ENCODE assay signal across 1 cellular context in genomic region chr7:149028346-149029109, GRCh38.
TF ChIP-seq lines count a peak whose summit lies in the region.

PDIA4 (minus strand) TSS chr7:149028505; CDS start chr7:149028408, 97 bp downstream.

TF ChIP-seq in WTC11, 78 proteins besides CTCF, POLR2A, EP300 and RAD21 (continued from another document and continues in another):
- TF ChIP-seq CREM (CRISPR knock-in tag; IDR thresholded peaks at IDR 0.05): peak; percentile 77; the same call in 1 of the 2 replicates
- no peak for TF ChIP-seq NFE2L1 (CRISPR knock-in tag; IDR thresholded peaks at IDR 0.05)
- TF ChIP-seq ZSCAN18 (CRISPR knock-in tag; IDR thresholded peaks at IDR 0.05): no peak
- TF ChIP-seq GABPB1 (CRISPR knock-in tag; IDR thresholded peaks at IDR 0.05): 0 out of 2 replicates have a peak, but pooled peaks have one; percentile 28
- TF ChIP-seq JAZF1 (CRISPR knock-in tag; IDR thresholded peaks at IDR 0.05): no peak
- TF ChIP-seq MXD4 (CRISPR knock-in tag; IDR thresholded peaks at IDR 0.05; ENCODE audit: borderline replicate concordance): no peak
- no peak for TF ChIP-seq EMX1 (CRISPR knock-in tag; IDR thresholded peaks at IDR 0.05)
- no peak for TF ChIP-seq TP53 (CRISPR knock-in tag; IDR thresholded peaks at IDR 0.05)
- TF ChIP-seq USF2 (CRISPR knock-in tag; IDR thresholded peaks at IDR 0.05): peak; percentile 79
- TF ChIP-seq ZNF423 (CRISPR knock-in tag; IDR thresholded peaks at IDR 0.05): no peak
- no peak for TF ChIP-seq STAT6 (CRISPR knock-in tag; conservative IDR thresholded peaks at IDR 0.05; ENCODE audit: low read depth)
- no peak for TF ChIP-seq ATF1 (CRISPR knock-in tag; IDR thresholded peaks at IDR 0.05)
- TF ChIP-seq ATF2 (CRISPR knock-in tag; IDR thresholded peaks at IDR 0.05; ENCODE audit: borderline replicate concordance, low read depth): 0 out of 2 replicates have a peak, but pooled peaks have one; percentile 9
- no peak for TF ChIP-seq E2F4 (CRISPR knock-in tag; IDR thresholded peaks at IDR 0.05; ENCODE audit: borderline replicate concordance, low read depth)
- TF ChIP-seq FOXK1 (CRISPR knock-in tag; IDR thresholded peaks at IDR 0.05): no peak; the same call in none of the 2 replicates
- TF ChIP-seq ARID4B (CRISPR knock-in tag; IDR thresholded peaks at IDR 0.05; ENCODE audit: borderline replicate concordance): peak; percentile 84; the same call in 1 of the 2 replicates
- no peak for TF ChIP-seq SOX15 (CRISPR knock-in tag; IDR thresholded peaks at IDR 0.05)
- peak; percentile 96; the same call in 1 of the 2 replicates for TF ChIP-seq HMGXB4 (CRISPR knock-in tag; IDR thresholded peaks at IDR 0.05)
- TF ChIP-seq MLX (CRISPR knock-in tag; IDR thresholded peaks at IDR 0.05): no peak
- TF ChIP-seq USF1 (CRISPR knock-in tag; IDR thresholded peaks at IDR 0.05): peak; percentile 80
- TF ChIP-seq ATF6 (CRISPR knock-in tag; IDR thresholded peaks at IDR 0.05): no peak
- no peak for TF ChIP-seq NR3C1 (CRISPR knock-in tag; conservative IDR thresholded peaks at IDR 0.05; ENCODE audit: low read depth)
- TF ChIP-seq GTF2I (CRISPR knock-in tag; conservative IDR thresholded peaks at IDR 0.05): no peak
- TF ChIP-seq AR (CRISPR knock-in tag; IDR thresholded peaks at IDR 0.05): no peak
- TF ChIP-seq ZNF532 (CRISPR knock-in tag; IDR thresholded peaks at IDR 0.05; ENCODE audit: borderline replicate concordance): no peak
